12 cellular contexts compared by ENCODE assay signal in the genomic region with DNA sequence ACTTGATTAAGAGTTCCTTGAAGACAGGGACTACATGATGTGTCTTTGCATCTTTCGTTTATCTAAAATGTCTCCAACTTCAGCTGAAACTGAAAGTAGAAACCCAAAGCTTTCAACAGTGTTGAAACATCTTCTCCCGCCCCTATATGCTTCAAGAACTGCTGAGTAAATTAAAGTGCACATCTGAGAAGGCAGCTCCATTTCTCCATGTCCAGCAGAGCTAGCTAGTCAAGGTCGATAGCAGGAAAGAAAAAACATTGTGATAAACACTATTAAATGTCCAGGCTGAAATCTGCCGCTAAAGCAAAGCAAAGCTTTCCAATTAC.
A peak's percentile ranks its signal among the peaks of the same experiment; 100 is the strongest.
DNase-seq lines count a peak whose midpoint lies in the region; ATAC-seq and TF ChIP-seq lines count a peak whose summit lies in the region.
"Had no signal": no experiment of that assay in that cellular context is flagged by ENCODE, and none has a peak within 500 bp of the region (broad histone marks: within the 10 kb centered on the region; RNA-seq: fewer than 3 reads in every experiment).

No MANE protein-coding gene starts in this region.

- TF ChIP-seq CTCF in lower lobe of right lung (IDR thresholded peaks at IDR 0.05), result no peak

- H3K27ac Mint-ChIP-seq in T-helper 17 cell, result no peak overlapping the region

- H3K4me1 ChIP-seq in BLaER1 treated with 17β-estradiol and CSF1 and Interleukin-3, amounts not matched to agents 10 nM and 100 nM, result peaks cover 22 to 69% (median 46%) of the 10 kb centered on the region in 10 experiments; a peak in 19 of 20 replicates
- H3K4me1 ChIP-seq in lower lobe of right lung, result no peaks in the 10 kb centered on the region

- DNase-seq in T-helper 17 cell (no peak), lower lobe of right lung (no peak), AML-193 (lab: John Stamatoyannopoulos, UW) (no peak)
- DNase-seq: midbrain, NCI-H1436, trophoblast cell had no signal

- no peaks in the 10 kb centered on the region for H3K36me3 ChIP-seq in BLaER1 treated with 17β-estradiol and CSF1 and Interleukin-3, amounts not matched to agents 10 nM and 100 nM
- no peaks in the 10 kb centered on the region for H3K36me3 ChIP-seq in lower lobe of right lung

- no peaks in the 10 kb centered on the region for H4K20me1 ChIP-seq in BLaER1 treated with 17β-estradiol and CSF1 and Interleukin-3, amounts not matched to agents 10 nM and 100 nM

- intact Hi-C loops in lower lobe of right lung (cut with DNase I), result no loop called here

- peak overlapping the region in 2 of 10 experiments; percentile 2 to 29; a peak in 1 of 20 replicates for H3K4me3 ChIP-seq in BLaER1 treated with 17β-estradiol and CSF1 and Interleukin-3, amounts not matched to agents 10 nM and 100 nM
- peak overlapping the region; percentile 6 for H3K4me3 ChIP-seq in lower lobe of right lung
- H3K4me3 ChIP-seq: SK-N-MC had no signal

- H3K4me3 Mint-ChIP-seq in T-helper 17 cell, result peak overlapping the region; percentile 71

- peak overlapping the region; percentile 35 to 82 (median 59); a peak in 21 of 22 replicates for H3K4me2 ChIP-seq in BLaER1 treated with 17β-estradiol and CSF1 and Interleukin-3, amounts not matched to agents 10 nM and 100 nM

- peak overlapping the region in 8 of 11 experiments; percentile 25 to 75 (median 60); a peak in 16 of 22 replicates for H3K27ac ChIP-seq in BLaER1 treated with 17β-estradiol and CSF1 and Interleukin-3, amounts not matched to agents 10 nM and 100 nM
- no peak overlapping the region for H3K27ac ChIP-seq in lower lobe of right lung
- H3K27ac ChIP-seq: SK-N-MC had no signal

- H3K9ac ChIP-seq in BLaER1 treated with 17β-estradiol and CSF1 and Interleukin-3, amounts not matched to agents 10 nM and 100 nM, result peak overlapping the region in 2 of 11 experiments; percentile 11 to 56; a peak in 3 of 22 replicates

- peaks cover 6% of the 10 kb centered on the region for H3K4me1 Mint-ChIP-seq in T-helper 17 cell

- H3K9me3 ChIP-seq in BLaER1 treated with 17β-estradiol and CSF1 and Interleukin-3, amounts not matched to agents 10 nM and 100 nM (replicated peaks in 1 of 11), result peaks cover 0 to 7% (median 0%) of the 10 kb centered on the region in 11 experiments; a peak in 11 of 22 replicates
- H3K9me3 ChIP-seq in T-helper 17 cell (ENCODE audit: control insufficient read depth, low read length, poor library complexity, severe bottlenecking) (no peaks in the 10 kb centered on the region), lower lobe of right lung (no peaks in the 10 kb centered on the region)

- ATAC-seq in GM18907 (IDR thresholded peaks at IDR 0.05; ENCODE audit: unreplicated experiment), result peak; percentile 65
- no peak for ATAC-seq in T-helper 17 cell
- ATAC-seq in lower lobe of right lung, result no peak
- no peak for ATAC-seq in HG02884 (IDR thresholded peaks at IDR 0.05; ENCODE audit: unreplicated experiment)
- no peak for ATAC-seq in GM19452 (IDR thresholded peaks at IDR 0.05; ENCODE audit: unreplicated experiment)
- no peak for ATAC-seq in GM21786 (IDR thresholded peaks at IDR 0.05; ENCODE audit: unreplicated experiment)

- no peaks in the 10 kb centered on the region for H3K27me3 Mint-ChIP-seq in T-helper 17 cell

- no peaks in the 10 kb centered on the region for H3K27me3 ChIP-seq in BLaER1 treated with 17β-estradiol and CSF1 and Interleukin-3, amounts not matched to agents 10 nM and 100 nM
- no peaks in the 10 kb centered on the region for H3K27me3 ChIP-seq in lower lobe of right lung (ENCODE audit: low read depth)

- no peaks in the 10 kb centered on the region for H3K36me3 Mint-ChIP-seq in T-helper 17 cell (ENCODE audit: low read depth)
